25 cellular contexts compared by ENCODE assay signal in the genomic region with DNA sequence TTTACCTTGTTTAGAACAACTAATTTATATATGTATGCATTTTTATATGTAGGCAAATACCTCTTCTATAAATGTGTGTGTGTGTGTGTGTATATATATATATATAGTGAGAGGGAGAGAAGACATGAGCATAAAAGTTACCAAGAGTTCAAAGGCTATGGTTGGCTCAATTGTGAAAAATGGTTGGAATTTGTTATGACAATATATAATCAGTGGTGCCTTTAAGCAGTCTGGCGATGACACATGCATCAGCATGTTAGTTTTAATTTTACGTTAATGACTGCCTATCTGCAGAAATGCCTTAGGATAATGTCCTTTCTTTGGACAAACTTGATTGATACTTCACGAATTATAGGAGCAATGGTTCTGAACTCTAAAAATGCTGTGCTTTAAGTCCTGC.
"Had no signal": no experiment of that assay in that cellular context is flagged by ENCODE, and none has a peak within 500 bp of the region (broad histone marks: within the 10 kb centered on the region; RNA-seq: fewer than 3 reads in every experiment).

No MANE protein-coding gene starts in this region.

- H3K27me3 Mint-ChIP-seq: effector memory CD8-positive, alpha-beta T cell; naive thymus-derived CD4-positive, alpha-beta T cell; stimulated activated memory B cell treated with anti-CD40 and anti-IgM and Interleukin-4, amounts not matched to agents 10 μg/mL and 1 μg/mL and 100 μg/mL, for 72 hours had no signal

- H3K36me3 Mint-ChIP-seq: naive thymus-derived CD4-positive, alpha-beta T cell; neural progenitor cell; stimulated activated memory B cell treated with anti-CD40 and anti-IgM and Interleukin-4, amounts not matched to agents 10 μg/mL and 1 μg/mL and 100 μg/mL, for 72 hours had no signal

- H3K4me1 ChIP-seq: gastrocnemius medialis, neural progenitor cell, parathyroid adenoma, psoas muscle, spleen, tibial nerve, upper lobe of left lung had no signal

- DNase-seq: cortex of kidney; effector memory CD8-positive, alpha-beta T cell; gastrocnemius medialis; head of caudate nucleus; kidney; mesendoderm; midbrain; naive thymus-derived CD4-positive, alpha-beta T cell; psoas muscle; right cardiac atrium; sigmoid colon; spleen; stimulated activated CD4-positive, alpha-beta T cell treated with anti-CD3 and anti-CD28 coated beads, Interleukin-4, amount 100 ng/mL, for 4 hours; stimulated activated naive CD8-positive, alpha-beta T cell treated with anti-CD3 and anti-CD28 coated beads, Interleukin-15, Interleukin-2, amounts not matched to agents 100 U/mL and 50 U/mL, for 24 hours; substantia nigra; upper lobe of left lung had no signal

- H3K27ac Mint-ChIP-seq: effector memory CD8-positive, alpha-beta T cell; naive thymus-derived CD4-positive, alpha-beta T cell; neural progenitor cell; stimulated activated memory B cell treated with anti-CD40 and anti-IgM and Interleukin-4, amounts not matched to agents 10 μg/mL and 1 μg/mL and 100 μg/mL, for 72 hours had no signal

- H3K4me3 Mint-ChIP-seq: effector memory CD8-positive, alpha-beta T cell; naive thymus-derived CD4-positive, alpha-beta T cell; nephron; neural progenitor cell; stimulated activated memory B cell treated with anti-CD40 and anti-IgM and Interleukin-4, amounts not matched to agents 10 μg/mL and 1 μg/mL and 100 μg/mL, for 72 hours had no signal

- H3K4me1 Mint-ChIP-seq: naive thymus-derived CD4-positive, alpha-beta T cell; neural progenitor cell; stimulated activated memory B cell treated with anti-CD40 and anti-IgM and Interleukin-4, amounts not matched to agents 10 μg/mL and 1 μg/mL and 100 μg/mL, for 72 hours had no signal

- H3K27ac ChIP-seq: gastrocnemius medialis, neural progenitor cell, parathyroid adenoma, psoas muscle, sigmoid colon, skin epidermis, spleen, thoracic aorta, tibial nerve, upper lobe of left lung had no signal

- H3K9me3 Mint-ChIP-seq: nephron; neural progenitor cell; stimulated activated memory B cell treated with anti-CD40 and anti-IgM and Interleukin-4, amounts not matched to agents 10 μg/mL and 1 μg/mL and 100 μg/mL, for 72 hours had no signal

- H3K27me3 ChIP-seq: gastrocnemius medialis, neural progenitor cell, sigmoid colon, spleen, tibial nerve, upper lobe of left lung had no signal

- ATAC-seq: effector memory CD8-positive, alpha-beta T cell; gastrocnemius medialis; left lobe of liver; naive thymus-derived CD4-positive, alpha-beta T cell; psoas muscle; right cardiac atrium; stimulated activated memory B cell treated with anti-CD40 and anti-IgM and Interleukin-4, amounts not matched to agents 10 μg/mL and 1 μg/mL and 100 μg/mL, for 72 hours; stimulated activated naive CD8-positive, alpha-beta T cell treated with anti-CD3 and anti-CD28 coated beads, Interleukin-15, Interleukin-2, amounts not matched to agents 100 U/mL and 50 U/mL, for 24 hours had no signal

- H3K4me3 ChIP-seq: gastrocnemius medialis, lung, neural progenitor cell, psoas muscle, sigmoid colon, skin epidermis, spleen, thoracic aorta, tibial nerve, upper lobe of left lung had no signal

- H3K36me3 ChIP-seq: gastrocnemius medialis, neural progenitor cell, sigmoid colon, spleen, thoracic aorta, tibial nerve, upper lobe of left lung had no signal
